In the genomic region with DNA sequence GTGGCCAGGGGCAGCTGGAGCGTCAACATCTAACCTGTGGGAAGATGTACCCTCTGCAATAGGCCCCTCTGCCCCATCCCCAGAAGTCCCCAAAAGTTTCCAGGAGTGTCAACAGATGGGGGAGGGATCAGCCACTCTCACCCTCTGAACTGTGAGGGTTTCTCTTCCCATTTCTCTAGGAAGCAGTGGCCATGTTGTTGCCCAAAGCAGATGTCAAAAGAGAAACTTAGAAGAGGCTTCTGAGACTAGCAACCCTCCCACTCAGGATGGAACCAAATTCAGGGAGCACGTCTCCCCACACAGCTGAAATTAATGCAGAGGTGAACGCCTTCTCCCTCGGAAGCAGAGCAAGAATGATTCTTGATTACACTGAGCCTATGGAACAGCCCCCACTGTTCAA, we compare ENCODE assay signal across 9 cellular contexts.
A peak's percentile ranks its signal among the peaks of the same experiment; 100 is the strongest.
DNase-seq lines count a peak whose midpoint lies in the region; ATAC-seq and TF ChIP-seq lines count a peak whose summit lies in the region.
"Had no signal": no experiment of that assay in that cellular context is flagged by ENCODE, and none has a peak within 500 bp of the region (broad histone marks: within the 10 kb centered on the region; RNA-seq: fewer than 3 reads in every experiment).

No MANE protein-coding gene starts in this region.

- H3K4me3 Mint-ChIP-seq in CD4-positive, alpha-beta T cell, result peak overlapping the region; percentile 88
- peak overlapping the region; percentile 72 for H3K4me3 Mint-ChIP-seq in T-helper 1 cell treated with Interleukin-12 subunit alpha and Interleukin-12 subunit beta and Interleukin-4 antibody, amounts not matched to agents 30 μg/mL and 1 μg/mL, for 36 hours

- H3K9me3 Mint-ChIP-seq in CD4-positive, alpha-beta T cell, result no peaks in the 10 kb centered on the region
- peaks cover 5% of the 10 kb centered on the region for H3K9me3 Mint-ChIP-seq in T-helper 1 cell treated with Interleukin-12 subunit alpha and Interleukin-12 subunit beta and Interleukin-4 antibody, amounts not matched to agents 30 μg/mL and 1 μg/mL, for 36 hours

- TF ChIP-seq CTCF in CD4-positive, alpha-beta T cell (IDR thresholded peaks at IDR 0.05), result no peak

- H3K36me3 Mint-ChIP-seq in CD4-positive, alpha-beta T cell (ENCODE audit: low read depth), result no peaks in the 10 kb centered on the region
- H3K36me3 Mint-ChIP-seq in T-helper 1 cell treated with Interleukin-12 subunit alpha and Interleukin-12 subunit beta and Interleukin-4 antibody, amounts not matched to agents 30 μg/mL and 1 μg/mL, for 36 hours (ENCODE audit: low read depth), result peaks cover 8% of the 10 kb centered on the region

- no peaks in the 10 kb centered on the region for H3K9me3 ChIP-seq in CD4-positive, alpha-beta T cell (ENCODE audit: control insufficient read depth, low read length)
- no peaks in the 10 kb centered on the region for H3K9me3 ChIP-seq in mesodermal cell (ENCODE audit: control insufficient read depth, low read length)
- H3K9me3 ChIP-seq: right atrium auricular region had no signal

- H3K4me1 Mint-ChIP-seq in CD4-positive, alpha-beta T cell (ENCODE audit: low read depth), result peaks cover 98% of the 10 kb centered on the region
- H3K4me1 Mint-ChIP-seq in T-helper 1 cell treated with Interleukin-12 subunit alpha and Interleukin-12 subunit beta and Interleukin-4 antibody, amounts not matched to agents 30 μg/mL and 1 μg/mL, for 36 hours (ENCODE audit: low read depth), result peaks cover 76% of the 10 kb centered on the region

- H3K27me3 Mint-ChIP-seq in CD4-positive, alpha-beta T cell, result no peaks in the 10 kb centered on the region
- H3K27me3 Mint-ChIP-seq in T-helper 1 cell treated with Interleukin-12 subunit alpha and Interleukin-12 subunit beta and Interleukin-4 antibody, amounts not matched to agents 30 μg/mL and 1 μg/mL, for 36 hours (ENCODE audit: low read depth), result no peaks in the 10 kb centered on the region

- H3K27me3 ChIP-seq in CD4-positive, alpha-beta T cell (ENCODE audit: control insufficient read depth, insufficient read depth, low read length), result no peaks in the 10 kb centered on the region
- H3K27me3 ChIP-seq: right atrium auricular region had no signal

- peak overlapping the region; percentile 87 for H3K27ac ChIP-seq in CD4-positive, alpha-beta T cell (ENCODE audit: low read depth, low read length)
- peak overlapping the region; percentile 92 for H3K27ac ChIP-seq in mesodermal cell (ENCODE audit: low read depth, low read length, severe bottlenecking)
- H3K27ac ChIP-seq: right atrium auricular region had no signal

- H3K4me1 ChIP-seq in mesodermal cell (ENCODE audit: control insufficient read depth, insufficient read depth, low read length, poor library complexity, severe bottlenecking), result peaks cover 18% of the 10 kb centered on the region
- H3K4me1 ChIP-seq: right atrium auricular region had no signal

- no peak for DNase-seq in CD4-positive, alpha-beta T cell
- DNase-seq in NCI-H187 treated with DMSO at 0.1 percent for 48 hours (lab: John Stamatoyannopoulos, UW), result no peak
- DNase-seq in occipital lobe (lab: John Stamatoyannopoulos, UW), result no peak

- no peak for ATAC-seq in CD4-positive, alpha-beta T cell (ENCODE audit: poor library complexity)
- peak; percentile 54 for ATAC-seq in GM21717 (IDR thresholded peaks at IDR 0.05; ENCODE audit: unreplicated experiment)
- ATAC-seq in HG03039 (IDR thresholded peaks at IDR 0.05; ENCODE audit: unreplicated experiment), result no peak
- ATAC-seq in HG02973 (IDR thresholded peaks at IDR 0.05; ENCODE audit: unreplicated experiment), result no peak

- 89 to 96% methylated on average over 3 to 4 of the region's 4 CpGs for WGBS in mesodermal cell (ENCODE audit: insufficient coverage in 2 of 2), 2 experiments

- no peaks in the 10 kb centered on the region for H3K36me3 ChIP-seq in mesodermal cell (ENCODE audit: control insufficient read depth, insufficient read depth, low read length)
- H3K36me3 ChIP-seq: right atrium auricular region had no signal

- CTCF ChIA-PET in CD4-positive, alpha-beta T cell (lab: Charles Lee), result interaction anchor here (0.6 to 2.4 kb wide), 9 partner anchors 28 to 572 kb away, joined by 3 to 10 read pairs (median 5); no protein-coding TSS in a partner anchor

- POLR2A ChIA-PET in CD4-positive, alpha-beta T cell (lab: Charles Lee), result interaction anchor here (0.7 to 10.9 kb wide), 27 partner anchors 9 to 436 kb away, joined by 3 to 376 read pairs (median 5); partner anchors contain the start of gene ARL4C

- intact Hi-C loops in CD4-positive, alpha-beta T cell (cut with DNase I, micrococcal nuclease), result loop anchor here (1.0 to 10.0 kb wide), 7 partner anchors 20 to 132 kb away; no protein-coding TSS in a partner anchor

- no peak overlapping the region for H3K4me3 ChIP-seq in mesodermal cell (ENCODE audit: extremely low read depth, insufficient read depth, low read length, poor library complexity, severe bottlenecking)
- H3K4me3 ChIP-seq: right atrium auricular region had no signal

- H3K27ac Mint-ChIP-seq in CD4-positive, alpha-beta T cell, result peak overlapping the region; percentile 97
- H3K27ac Mint-ChIP-seq in T-helper 1 cell treated with Interleukin-12 subunit alpha and Interleukin-12 subunit beta and Interleukin-4 antibody, amounts not matched to agents 30 μg/mL and 1 μg/mL, for 36 hours, result peak overlapping the region; percentile 94
